In the genomic region with DNA sequence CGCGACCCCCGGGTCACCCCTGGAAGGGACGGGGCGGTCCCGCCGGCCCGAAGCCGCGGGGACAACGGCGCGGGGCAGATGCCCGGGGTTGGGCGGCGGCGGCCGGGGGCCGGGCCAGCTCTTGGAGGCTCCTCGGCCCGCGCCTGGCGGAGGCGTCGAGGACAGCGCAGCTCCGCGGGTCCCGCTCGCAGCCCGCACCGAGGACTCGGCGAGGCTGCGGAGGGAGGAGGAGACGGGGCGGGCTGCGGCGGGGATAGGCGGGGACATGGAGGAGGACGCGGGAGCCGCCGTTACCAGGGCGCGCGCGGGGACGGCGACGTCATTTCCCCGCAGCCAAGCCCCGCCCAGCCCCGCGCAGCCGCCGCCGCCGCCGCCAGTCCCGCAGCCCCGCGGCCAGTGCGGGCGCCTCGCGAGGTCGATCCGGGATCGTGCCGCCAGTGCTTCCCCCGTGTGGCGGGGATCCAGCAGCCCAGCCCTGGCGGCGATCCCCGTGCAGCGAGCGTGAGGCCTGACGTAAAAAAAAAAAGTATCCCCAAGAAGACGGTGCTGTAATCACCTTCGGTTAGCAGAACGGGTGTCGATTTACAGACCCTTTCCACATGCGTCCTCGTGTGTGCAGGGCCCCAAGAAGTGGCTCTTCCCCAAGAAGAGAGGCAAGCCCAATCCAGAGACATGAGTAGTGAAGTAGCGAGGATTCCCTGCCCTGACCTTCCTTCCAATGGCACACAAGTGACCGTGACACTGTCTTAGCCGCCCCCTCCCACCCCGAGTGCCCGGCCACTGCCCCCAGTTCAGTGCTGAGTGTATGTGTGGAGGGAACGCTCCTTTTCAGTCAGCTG, we compare ENCODE assay signal across 8 cellular contexts. TPM values are rescaled to one million over a fixed set of nuclear protein-coding genes. Genes with fewer than 3 reads are reported as not detected.
DNase-seq lines count a peak whose midpoint lies in the region; TF ChIP-seq lines count a peak whose summit lies in the region.

A gene with protein sequence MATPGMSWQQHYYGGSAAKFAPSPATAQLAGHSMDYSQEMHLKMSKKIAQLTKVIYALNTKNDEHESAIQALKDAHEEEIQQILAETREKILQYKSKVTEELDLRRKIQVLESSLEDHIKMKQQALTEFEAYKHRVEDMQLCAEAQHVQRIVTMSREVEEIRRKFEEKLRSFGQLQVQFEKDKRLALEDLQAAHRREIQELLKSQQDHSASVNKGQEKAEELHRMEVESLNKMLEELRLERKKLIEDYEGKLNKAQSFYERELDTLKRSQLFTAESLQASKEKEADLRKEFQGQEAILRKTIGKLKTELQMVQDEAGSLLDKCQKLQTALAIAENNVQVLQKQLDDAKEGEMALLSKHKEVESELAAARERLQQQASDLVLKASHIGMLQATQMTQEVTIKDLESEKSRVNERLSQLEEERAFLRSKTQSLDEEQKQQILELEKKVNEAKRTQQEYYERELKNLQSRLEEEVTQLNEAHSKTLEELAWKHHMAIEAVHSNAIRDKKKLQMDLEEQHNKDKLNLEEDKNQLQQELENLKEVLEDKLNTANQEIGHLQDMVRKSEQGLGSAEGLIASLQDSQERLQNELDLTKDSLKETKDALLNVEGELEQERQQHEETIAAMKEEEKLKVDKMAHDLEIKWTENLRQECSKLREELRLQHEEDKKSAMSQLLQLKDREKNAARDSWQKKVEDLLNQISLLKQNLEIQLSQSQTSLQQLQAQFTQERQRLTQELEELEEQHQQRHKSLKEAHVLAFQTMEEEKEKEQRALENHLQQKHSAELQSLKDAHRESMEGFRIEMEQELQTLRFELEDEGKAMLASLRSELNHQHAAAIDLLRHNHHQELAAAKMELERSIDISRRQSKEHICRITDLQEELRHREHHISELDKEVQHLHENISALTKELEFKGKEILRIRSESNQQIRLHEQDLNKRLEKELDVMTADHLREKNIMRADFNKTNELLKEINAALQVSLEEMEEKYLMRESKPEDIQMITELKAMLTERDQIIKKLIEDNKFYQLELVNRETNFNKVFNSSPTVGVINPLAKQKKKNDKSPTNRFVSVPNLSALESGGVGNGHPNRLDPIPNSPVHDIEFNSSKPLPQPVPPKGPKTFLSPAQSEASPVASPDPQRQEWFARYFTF (minus strand): TSS at position 216 of the 839 bp plus-strand sequence. CDS start 365 bp downstream, outside the sequence.

- H3K9ac ChIP-seq in parathyroid adenoma = no peak within 1 kb of the TSS

- H3K9me3 ChIP-seq in cardiac muscle cell (ENCODE audit: low read depth) (no peaks in the 10 kb centered on the region), parathyroid adenoma (ENCODE audit: control insufficient read depth, low read length) (no peaks in the 10 kb centered on the region), tibial nerve (peaks cover 0 to 11% (median 0%) of the 10 kb centered on the region in 4 donors)

- peak within 1 kb of the TSS; percentile 82 for H3K27ac Mint-ChIP-seq in activated naive CD8-positive, alpha-beta T cell treated with anti-CD3 and anti-CD28 coated beads for 36 hours

- peak; percentile 47 for DNase-seq in EL
- peak; percentile 45 for DNase-seq in GOT3 (lab: John Stamatoyannopoulos, UW)
- peak; percentile 36 to 65 for DNase-seq in Kasumi-1 (lab: John Stamatoyannopoulos, UW)
- peak; percentile 39 for DNase-seq in SKM-1 (lab: John Stamatoyannopoulos, UW; ENCODE audit: unreplicated experiment)
- peak; percentile 75 for DNase-seq in activated naive CD8-positive, alpha-beta T cell treated with anti-CD3 and anti-CD28 coated beads for 36 hours
- DNase-seq in cardiac muscle cell (ENCODE audit: low read depth in 1 of 2, low spot score in 1 of 2) = peak; percentile 69 to 80
- DNase-seq in tibial nerve (ENCODE audit: low spot score in 2 of 2) = peak; percentile 37 to 47

- peak within 1 kb of the TSS; percentile 87 for H3K4me3 Mint-ChIP-seq in activated naive CD8-positive, alpha-beta T cell treated with anti-CD3 and anti-CD28 coated beads for 36 hours

- no peaks in the 10 kb centered on the region for H3K27me3 Mint-ChIP-seq in activated naive CD8-positive, alpha-beta T cell treated with anti-CD3 and anti-CD28 coated beads for 36 hours

- H3K36me3 ChIP-seq in cardiac muscle cell (no peaks in the 10 kb centered on the region), parathyroid adenoma (ENCODE audit: control insufficient read depth, insufficient read depth, low read length) (no peaks in the 10 kb centered on the region), tibial nerve (no peaks in the 10 kb centered on the region)

- H2AFZ ChIP-seq in parathyroid adenoma = peak within 1 kb of the TSS; percentile 99

- peak in 1 of 2 donors; percentile 49 for TF ChIP-seq EP300 in tibial nerve (IDR thresholded peaks at IDR 0.05)

- peaks cover 9% of the 10 kb centered on the region for H3K9me3 Mint-ChIP-seq in activated naive CD8-positive, alpha-beta T cell treated with anti-CD3 and anti-CD28 coated beads for 36 hours

- WGBS in tibial nerve, 2 donors = 1 to 2% methylated on average over 25 to 39 of the region's 91 CpGs

- TF ChIP-seq CTCF in cardiac muscle cell (IDR thresholded peaks at IDR 0.05; ENCODE audit: low read depth, low read length) = peak; percentile 25
- peak; percentile 37 for TF ChIP-seq CTCF in parathyroid adenoma (IDR thresholded peaks at IDR 0.05)
- TF ChIP-seq CTCF in tibial nerve (IDR thresholded peaks at IDR 0.05) = peak in 3 of 5 experiments; percentile 17 to 57 (median 39)

- H3K27ac ChIP-seq in cardiac muscle cell (no peak within 1 kb of the TSS), parathyroid adenoma (peak within 1 kb of the TSS; percentile 71), tibial nerve (peak within 1 kb of the TSS; percentile 62 to 93 (median 77))

- H3K79me2 ChIP-seq in parathyroid adenoma = no peaks in the 10 kb centered on the region

- peaks cover 28% of the 10 kb centered on the region for H3K4me1 Mint-ChIP-seq in activated naive CD8-positive, alpha-beta T cell treated with anti-CD3 and anti-CD28 coated beads for 36 hours

- H3K36me3 Mint-ChIP-seq in activated naive CD8-positive, alpha-beta T cell treated with anti-CD3 and anti-CD28 coated beads for 36 hours = peaks cover 7% of the 10 kb centered on the region

- peak within 1 kb of the TSS; percentile 81 for H3K4me2 ChIP-seq in parathyroid adenoma (ENCODE audit: low read length)

- H3K4me1 ChIP-seq in cardiac muscle cell (ENCODE audit: low read depth) (peaks cover 7% of the 10 kb centered on the region), parathyroid adenoma (peaks cover 5% of the 10 kb centered on the region), tibial nerve (peaks cover 0 to 28% (median 5%) of the 10 kb centered on the region in 4 donors)

- peak in 1 of 2 donors; percentile 39 for TF ChIP-seq POLR2A in tibial nerve (IDR thresholded peaks at IDR 0.05)

- H3K27me3 ChIP-seq in cardiac muscle cell = no peaks in the 10 kb centered on the region
- no peaks in the 10 kb centered on the region for H3K27me3 ChIP-seq in parathyroid adenoma (ENCODE audit: control insufficient read depth, insufficient read depth, low read length)
- H3K27me3 ChIP-seq in tibial nerve = no peaks in the 10 kb centered on the region

- H3K4me3 ChIP-seq in cardiac muscle cell (peak within 1 kb of the TSS; percentile 56), parathyroid adenoma (ENCODE audit: low read depth, low read length) (peak within 1 kb of the TSS; percentile 71), tibial nerve (peak within 1 kb of the TSS; percentile 57 to 90 (median 70))

RNA-seq across cellular contexts. Expression of the gene that starts here (rescaled TPM):
- 1 to 10 TPM; 2.7 to 3.7 TPM for total RNA-seq in activated naive CD8-positive, alpha-beta T cell treated with anti-CD3 and anti-CD28 coated beads for 36 hours
- total RNA-seq in cardiac muscle cell = 4.2 and 13.7 TPM in 2 replicates
- 4.8 and 9.1 TPM in 2 replicates for polyA plus RNA-seq in cardiac muscle cell
- total RNA-seq in tibial nerve = 10 to 100 TPM in 2 of 4 donors, 1 to 10 TPM in 2; 3.6 to 11.2 (median 8.3) TPM
